19 cellular contexts compared by ENCODE assay signal in genomic region chr13:98974053-98974452, GRCh38. TPM values are rescaled to one million over a fixed set of nuclear protein-coding genes. Genes with fewer than 3 reads are reported as not detected.
DNase-seq lines count a peak whose midpoint lies in the region; ATAC-seq and TF ChIP-seq lines count a peak whose summit lies in the region.
"Had no signal": no experiment of that assay in that cellular context is flagged by ENCODE, and none has a peak within 500 bp of the region (broad histone marks: within the 10 kb centered on the region; RNA-seq: fewer than 3 reads in every experiment).

No MANE protein-coding gene starts in this region.

- no peak overlapping the region for H3K4me3 Mint-ChIP-seq in CD4-positive, CD25-positive, alpha-beta regulatory T cell
- H3K4me3 Mint-ChIP-seq: activated naive CD4-positive, alpha-beta T cell treated with anti-CD3 and anti-CD28 coated beads, Interleukin-2, amount 50 U/mL, for 24 hours; GM23338 had no signal

- no peaks in the 10 kb centered on the region for H3K27me3 ChIP-seq in CD4-positive, CD25-positive, alpha-beta regulatory T cell (ENCODE audit: control insufficient read depth, insufficient read depth, low read length)
- H3K27me3 ChIP-seq in colonic mucosa = no peaks in the 10 kb centered on the region
- H3K27me3 ChIP-seq: ovary had no signal

- peak in 1 of 2 donors; percentile 52 for ATAC-seq in CD4-positive, CD25-positive, alpha-beta regulatory T cell (ENCODE audit: low read depth in 2 of 2)
- ATAC-seq in mucosa of descending colon = no peak
- ATAC-seq: GM23338 had no signal

- H3K27ac ChIP-seq in CD4-positive, CD25-positive, alpha-beta regulatory T cell (ENCODE audit: insufficient read depth, low read length, poor library complexity, severe bottlenecking) = no peak overlapping the region
- peak overlapping the region; percentile 10 for H3K27ac ChIP-seq in KOPT-K1 (ENCODE audit: low read depth, low read length, poor library complexity, severe bottlenecking)
- H3K27ac ChIP-seq in VCaP = peak overlapping the region; percentile 79
- peak overlapping the region; percentile 76 for H3K27ac ChIP-seq in mesodermal cell (ENCODE audit: low read depth, low read length, severe bottlenecking)
- no peak overlapping the region for H3K27ac ChIP-seq in colonic mucosa
- H3K27ac ChIP-seq: ovary, RWPE1 had no signal

- H3K4me1 ChIP-seq in CD4-positive, CD25-positive, alpha-beta regulatory T cell (ENCODE audit: control insufficient read depth, insufficient read depth, low read length, poor library complexity, severe bottlenecking) = no peaks in the 10 kb centered on the region
- H3K4me1 ChIP-seq in mesodermal cell (ENCODE audit: control insufficient read depth, insufficient read depth, low read length, poor library complexity, severe bottlenecking) (peaks cover 64% of the 10 kb centered on the region), colonic mucosa (no peaks in the 10 kb centered on the region), mucosa of descending colon (ENCODE audit: low read depth) (peaks cover 18% of the 10 kb centered on the region)
- H3K4me1 ChIP-seq: BE2C had no signal

- intact Hi-C loops in colonic mucosa (cut with DNase I) = no loop called here
- intact Hi-C loops in mucosa of descending colon (cut with DNase I, micrococcal nuclease) = no loop called here

- no peaks in the 10 kb centered on the region for H3K9me3 ChIP-seq in CD4-positive, CD25-positive, alpha-beta regulatory T cell (ENCODE audit: control insufficient read depth in 2 of 2, low read length in 2 of 2)
- H3K9me3 ChIP-seq in KOPT-K1 (ENCODE audit: insufficient read depth, low read length, poor library complexity, severe bottlenecking) (no peaks in the 10 kb centered on the region), mesodermal cell (ENCODE audit: control insufficient read depth, low read length) (no peaks in the 10 kb centered on the region), colonic mucosa (no peaks in the 10 kb centered on the region), mucosa of descending colon (no peaks in the 10 kb centered on the region)
- H3K9me3 ChIP-seq: BE2C, ovary had no signal

- no peak overlapping the region for H3K4me3 ChIP-seq in CD4-positive, CD25-positive, alpha-beta regulatory T cell (ENCODE audit: low read depth, low read length)
- no peak overlapping the region for H3K4me3 ChIP-seq in mesodermal cell (ENCODE audit: extremely low read depth, insufficient read depth, low read length, poor library complexity, severe bottlenecking)
- no peak overlapping the region for H3K4me3 ChIP-seq in colonic mucosa
- H3K4me3 ChIP-seq in mucosa of descending colon = no peak overlapping the region
- H3K4me3 ChIP-seq: GM23338, ovary had no signal

- DNase-seq in CD4-positive, CD25-positive, alpha-beta regulatory T cell = peak in 1 of 3 donors; percentile 77
- no peak for DNase-seq in colonic mucosa
- DNase-seq in GOT3 (lab: John Stamatoyannopoulos, UW) = no peak
- DNase-seq in C1 segment of cervical spinal cord (lab: John Stamatoyannopoulos, UW) = no peak
- DNase-seq in mucosa of descending colon = no peak
- DNase-seq: BE2C; caudate nucleus; erythroblast; NCI-H1105; NCI-H446 treated with DMSO at 0.1 percent for 48 hours; ovary; stimulated activated CD4-positive, alpha-beta T cell treated with anti-CD3 and anti-CD28 coated beads, Interleukin-15, amount 100 ng/mL, for 24 hours; T1000 had no signal

- peaks cover 4% of the 10 kb centered on the region for H3K27me3 Mint-ChIP-seq in CD4-positive, CD25-positive, alpha-beta regulatory T cell
- H3K27me3 Mint-ChIP-seq: activated naive CD4-positive, alpha-beta T cell treated with anti-CD3 and anti-CD28 coated beads, Interleukin-2, amount 50 U/mL, for 24 hours had no signal

- H3K36me3 ChIP-seq in CD4-positive, CD25-positive, alpha-beta regulatory T cell (ENCODE audit: control insufficient read depth, insufficient read depth, low read length) = no peaks in the 10 kb centered on the region
- H3K36me3 ChIP-seq in KOPT-K1 (ENCODE audit: insufficient read depth, low read length) (no peaks in the 10 kb centered on the region), mesodermal cell (ENCODE audit: control insufficient read depth, insufficient read depth, low read length) (peaks cover 9% of the 10 kb centered on the region), colonic mucosa (no peaks in the 10 kb centered on the region), mucosa of descending colon (ENCODE audit: low read depth) (no peaks in the 10 kb centered on the region)
- H3K36me3 ChIP-seq: BE2C, ovary had no signal

- no peak overlapping the region for H3K9ac ChIP-seq in colonic mucosa (ENCODE audit: low read depth in 2 of 2, low read length in 2 of 2)

- no peak for TF ChIP-seq CTCF in VCaP (conservative IDR thresholded peaks at IDR 0.05)
- TF ChIP-seq CTCF in colonic mucosa (IDR thresholded peaks at IDR 0.05) = no peak
- no peak for TF ChIP-seq CTCF in mucosa of descending colon (IDR thresholded peaks at IDR 0.05)

- WGBS in mesodermal cell (ENCODE audit: insufficient coverage in 2 of 2), 2 experiments = 100% methylated on average over 1 of the region's 2 CpGs; no CpG with 5 or more reads in 1 of the 2 experiments

- H3K27ac Mint-ChIP-seq in CD4-positive, CD25-positive, alpha-beta regulatory T cell = peak overlapping the region in 2 of 3 donors; percentile 8 to 29
- H3K27ac Mint-ChIP-seq: activated naive CD4-positive, alpha-beta T cell treated with anti-CD3 and anti-CD28 coated beads, Interleukin-2, amount 50 U/mL, for 24 hours had no signal

- H3K36me3 Mint-ChIP-seq in CD4-positive, CD25-positive, alpha-beta regulatory T cell = peaks cover 3% of the 10 kb centered on the region
- H3K36me3 Mint-ChIP-seq: activated naive CD4-positive, alpha-beta T cell treated with anti-CD3 and anti-CD28 coated beads, Interleukin-2, amount 50 U/mL, for 24 hours had no signal

- peaks cover 13 to 71% (median 43%) of the 10 kb centered on the region in 4 donors for H3K4me1 Mint-ChIP-seq in CD4-positive, CD25-positive, alpha-beta regulatory T cell

- peaks cover 0 to 2% (median 0%) of the 10 kb centered on the region in 7 donors for H3K9me3 Mint-ChIP-seq in CD4-positive, CD25-positive, alpha-beta regulatory T cell
- H3K9me3 Mint-ChIP-seq: activated naive CD4-positive, alpha-beta T cell treated with anti-CD3 and anti-CD28 coated beads, Interleukin-2, amount 50 U/mL, for 24 hours; GM23338 had no signal

RNA-seq across cellular contexts. Expression of gene DOCK9, which starts 3.8 kb away (rescaled TPM):
- total RNA-seq in CD4-positive, CD25-positive, alpha-beta regulatory T cell = 75.0 TPM
- 1 to 10 TPM; 4.4 to 8.3 (median 6.6) TPM for polyA plus RNA-seq in CD4-positive, CD25-positive, alpha-beta regulatory T cell
- 64.4 TPM for polyA plus RNA-seq in mesodermal cell (2013, experiment 1 of 2)
- 63.4 TPM for polyA plus RNA-seq in mesodermal cell (2013, experiment 2 of 2)
- total RNA-seq in colonic mucosa = 10 to 100 TPM; 42.3 to 52.4 TPM
- 100 to 1,000 TPM in 1 of 3 donors, 10 to 100 TPM in 2; 52.0 to 136 (median 54.4) TPM for total RNA-seq in mucosa of descending colon

Comparison
In these comparisons a context has a peak if more than half of its experiments do, and no peak if none do; other contexts are left out.
1. H3K27ac ChIP-seq: peak in KOPT-K1 (single experiment), VCaP (single experiment) and mesodermal cell (single experiment); none in CD4-positive, CD25-positive, alpha-beta regulatory T cell (single experiment) and colonic mucosa (single experiment).